In genomic region chr4:52250124-52250523, GRCh38 we compare ENCODE assay signal across 15 cellular contexts.
A peak's percentile ranks its signal among the peaks of the same experiment; 100 is the strongest.
DNase-seq lines count a peak whose midpoint lies in the region; ATAC-seq and TF ChIP-seq lines count a peak whose summit lies in the region.
"Had no signal": no experiment of that assay in that cellular context is flagged by ENCODE, and none has a peak within 500 bp of the region (broad histone marks: within the 10 kb centered on the region; RNA-seq: fewer than 3 reads in every experiment).

No MANE protein-coding gene starts in this region.

- H3K27ac ChIP-seq in body of pancreas = no peak overlapping the region
- H3K27ac ChIP-seq: esophagus muscularis mucosa, upper lobe of left lung had no signal

- H3K27me3 ChIP-seq in body of pancreas = no peaks in the 10 kb centered on the region
- H3K27me3 ChIP-seq: esophagus muscularis mucosa, upper lobe of left lung had no signal

- TF ChIP-seq POLR2A in body of pancreas (IDR thresholded peaks at IDR 0.05) = no peak

- intact Hi-C loops in body of pancreas (cut with DNase I) = no loop called here

- H3K9me3 Mint-ChIP-seq in stimulated activated naive CD8-positive, alpha-beta T cell treated with anti-CD3 and anti-CD28 coated beads, Interleukin-15, amount 100 ng/mL, for 72 hours = peaks cover 14 to 16% of the 10 kb centered on the region in 2 donors

- 58 to 64% methylated on average over 2 of the region's 2 CpGs for WGBS in body of pancreas, 2 donors

- H3K4me1 ChIP-seq in body of pancreas = no peaks in the 10 kb centered on the region
- H3K4me1 ChIP-seq: upper lobe of left lung had no signal

- H3K4me3 ChIP-seq in AG10803 (ENCODE audit: low read length) = no peak overlapping the region
- H3K4me3 ChIP-seq in body of pancreas = no peak overlapping the region
- H3K4me3 ChIP-seq: esophagus muscularis mucosa, upper lobe of left lung had no signal

- TF ChIP-seq CTCF in AG10803 (conservative IDR thresholded peaks at IDR 0.05; ENCODE audit: low read length) (no peak), body of pancreas (IDR thresholded peaks at IDR 0.05) (no peak)

- H3K36me3 ChIP-seq in body of pancreas (replicated peaks in 1 of 2; ENCODE audit: insufficient read depth in 1 of 2, low read depth in 2 of 2) = no peaks in the 10 kb centered on the region
- H3K36me3 ChIP-seq: esophagus muscularis mucosa, upper lobe of left lung had no signal

- H3K4me1 Mint-ChIP-seq in stimulated activated naive CD8-positive, alpha-beta T cell treated with anti-CD3 and anti-CD28 coated beads, Interleukin-15, amount 100 ng/mL, for 72 hours = no peaks in the 10 kb centered on the region
- H3K4me1 Mint-ChIP-seq: naive thymus-derived CD4-positive, alpha-beta T cell had no signal

- ATAC-seq in body of pancreas = peak; percentile 53
- no peak for ATAC-seq in stimulated activated naive CD8-positive, alpha-beta T cell treated with anti-CD3 and anti-CD28 coated beads, Interleukin-15, amount 100 ng/mL, for 72 hours
- ATAC-seq: naive thymus-derived CD4-positive, alpha-beta T cell had no signal

- peaks cover 0 to 6% (median 0%) of the 10 kb centered on the region in 3 donors for H3K9me3 ChIP-seq in body of pancreas

- H3K27ac Mint-ChIP-seq in stimulated activated naive CD8-positive, alpha-beta T cell treated with anti-CD3 and anti-CD28 coated beads, Interleukin-15, amount 100 ng/mL, for 72 hours = no peak overlapping the region
- H3K27ac Mint-ChIP-seq: naive thymus-derived CD4-positive, alpha-beta T cell had no signal

- H3K4me3 Mint-ChIP-seq in stimulated activated naive CD8-positive, alpha-beta T cell treated with anti-CD3 and anti-CD28 coated beads, Interleukin-15, amount 100 ng/mL, for 72 hours = no peak overlapping the region
- H3K4me3 Mint-ChIP-seq: naive thymus-derived CD4-positive, alpha-beta T cell had no signal

- DNase-seq in AG10803 (ENCODE audit: low read depth) (peak; percentile 17), NCI-H1092 (lab: John Stamatoyannopoulos, UW) (peak; percentile 95), body of pancreas (peak in 2 of 4 donors; percentile 8 to 46), mucosa of gallbladder (ENCODE audit: low spot score) (peak; percentile 43), NCI-H510A (lab: John Stamatoyannopoulos, UW) (no peak)
- DNase-seq in stimulated activated naive CD8-positive, alpha-beta T cell treated with anti-CD3 and anti-CD28 coated beads, Interleukin-15, amount 100 ng/mL, for 72 hours = no peak
- no peak for DNase-seq in activated CD4-positive, alpha-beta T cell treated with anti-CD3 and anti-CD28 coated beads, Interleukin-2, amount 50 U/mL, for 4 hours
- no peak for DNase-seq in activated naive CD4-positive, alpha-beta T cell treated with Interleukin-2 at 50 U/mL for 16 hours
- DNase-seq: activated CD4-positive, alpha-beta T cell treated with anti-CD3 and anti-CD28 coated beads, Interleukin-2, amount 50 U/mL, for 1 hour; activated effector memory CD4-positive, alpha-beta T cell treated with Interleukin-2 at 50 U/mL for 16 hours; naive thymus-derived CD4-positive, alpha-beta T cell; small intestine; SW 1271; upper lobe of left lung had no signal

- H3K27me3 Mint-ChIP-seq in stimulated activated naive CD8-positive, alpha-beta T cell treated with anti-CD3 and anti-CD28 coated beads, Interleukin-15, amount 100 ng/mL, for 72 hours = no peaks in the 10 kb centered on the region

Comparison
In these comparisons a context has a peak if more than half of its experiments do, and no peak if none do; other contexts are left out.
1. DNase-seq: peak in AG10803 (single experiment), NCI-H1092 (single experiment) and mucosa of gallbladder (single experiment); none in stimulated activated naive CD8-positive, alpha-beta T cell treated with anti-CD3 and anti-CD28 coated beads, Interleukin-15, amount 100 ng/mL, for 72 hours (0 of 2), NCI-H510A (single experiment), activated CD4-positive, alpha-beta T cell treated with anti-CD3 and anti-CD28 coated beads, Interleukin-2, amount 50 U/mL, for 4 hours (0 of 2) and activated naive CD4-positive, alpha-beta T cell treated with Interleukin-2 at 50 U/mL for 16 hours (single experiment).